ENCODE assay signal across 17 cellular contexts in genomic region chr10:88115968-88116367, GRCh38.
DNase-seq lines count a peak whose midpoint lies in the region; FAIRE-seq and TF ChIP-seq lines count a peak whose summit lies in the region.
"Had no signal": no experiment of that assay in that cellular context is flagged by ENCODE, and none has a peak within 500 bp of the region (broad histone marks: within the 10 kb centered on the region; RNA-seq: fewer than 3 reads in every experiment).

No MANE protein-coding gene starts in this region.

- H3K9me3 Mint-ChIP-seq in Calu3 (ENCODE audit: low read depth, unreplicated experiment): no peaks in the 10 kb centered on the region
- H3K9me3 Mint-ChIP-seq: stimulated activated memory B cell treated with anti-CD40 and anti-IgM and Interleukin-4, amounts not matched to agents 10 μg/mL and 1 μg/mL and 100 μg/mL, for 72 hours; T-cell; type B pancreatic cell had no signal

- BruUV-seq in Calu3 (replicated peaks; lab: Mats Ljungman, UMichigan): no TSS peak

- no peak overlapping the region for H3K27ac Mint-ChIP-seq in Calu3 (ENCODE audit: unreplicated experiment)
- H3K27ac Mint-ChIP-seq: stimulated activated memory B cell treated with anti-CD40 and anti-IgM and Interleukin-4, amounts not matched to agents 10 μg/mL and 1 μg/mL and 100 μg/mL, for 72 hours; type B pancreatic cell had no signal

- no peaks in the 10 kb centered on the region for H3K36me3 Mint-ChIP-seq in Calu3 (ENCODE audit: insufficient read depth, unreplicated experiment)
- H3K36me3 Mint-ChIP-seq: stimulated activated memory B cell treated with anti-CD40 and anti-IgM and Interleukin-4, amounts not matched to agents 10 μg/mL and 1 μg/mL and 100 μg/mL, for 72 hours; T-cell; type B pancreatic cell had no signal

- H3K27ac ChIP-seq in SJSA1 (peak overlapping the region; percentile 84), dorsolateral prefrontal cortex (no peak overlapping the region), adrenal gland (no peak overlapping the region)

- H3K36me3 ChIP-seq in SJSA1: no peaks in the 10 kb centered on the region
- H3K36me3 ChIP-seq in adrenal gland (replicated peaks in 1 of 2): no peaks in the 10 kb centered on the region

- DNase-seq in AG08396 (ENCODE audit: low spot score) (peak; percentile 17), GM12891 (ENCODE audit: insufficient read length, low spot score) (no peak), SJSA1 (ENCODE audit: low read depth in 1 of 2, low spot score in 2 of 2) (peak in 1 of 2 experiments; percentile 75), fibroblast of villous mesenchyme (ENCODE audit: low read depth) (peak; percentile 33), Calu3 (no peak), dorsolateral prefrontal cortex (no peak), adrenal gland (no peak), hippocampal formation (lab: John Stamatoyannopoulos, UW) (no peak)
- DNase-seq: activated CD4-positive, CD25-positive, alpha-beta regulatory T cell treated with anti-CD3 and anti-CD28 coated beads, Interleukin-2, amount 50 U/mL, for 72 hours; DMS53; glutamatergic neuron; kidney; NCI-H2029; T-cell had no signal

- H3K27me3 ChIP-seq in SJSA1 (replicated peaks): no peaks in the 10 kb centered on the region
- peaks cover 0 to 3% (median 0%) of the 10 kb centered on the region in 45 donors for H3K27me3 ChIP-seq in dorsolateral prefrontal cortex
- no peaks in the 10 kb centered on the region for H3K27me3 ChIP-seq in adrenal gland

- peak; percentile 26 for FAIRE-seq in GM12891 (lab: Jason Lieb, UNC)
- FAIRE-seq: kidney had no signal

- CTCF ChIA-PET in Calu3 (lab: Charles Lee): no interaction called here

- TF ChIP-seq POLR2A in GM12891 (IDR thresholded peaks at IDR 0.05; ENCODE audit: low read depth, low read length) (no peak), adrenal gland (IDR thresholded peaks at IDR 0.05) (no peak)

- TF ChIP-seq CTCF in fibroblast of villous mesenchyme (IDR thresholded peaks at IDR 0.05; ENCODE audit: insufficient read depth, low read depth, low read length) (no peak), Calu3 (IDR thresholded peaks at IDR 0.05; ENCODE audit: unreplicated experiment) (no peak), dorsolateral prefrontal cortex (IDR thresholded peaks at IDR 0.05 in 54 of 56, conservative IDR thresholded peaks at IDR 0.05 in 2 of 56; ENCODE audit: low read depth in 1 of 56, partially characterized antibody in 56 of 56) (no peak), adrenal gland (IDR thresholded peaks at IDR 0.05) (no peak)

- peaks cover 4% of the 10 kb centered on the region for H3K4me1 Mint-ChIP-seq in Calu3 (ENCODE audit: low read depth, unreplicated experiment)

- no peak overlapping the region for H3K4me3 ChIP-seq in SJSA1
- H3K4me3 ChIP-seq in fibroblast of villous mesenchyme (ENCODE audit: low read depth, low read length): no peak overlapping the region
- H3K4me3 ChIP-seq in dorsolateral prefrontal cortex: no peak overlapping the region
- H3K4me3 ChIP-seq in adrenal gland: no peak overlapping the region
- H3K4me3 ChIP-seq: skin epidermis had no signal

- intact Hi-C loops in Calu3 (cut with micrococcal nuclease; ENCODE audit: unreplicated experiment): loop anchor here (10.0 kb wide), 1 partner anchor 141 kb away; no protein-coding TSS in a partner anchor
- intact Hi-C loops in dorsolateral prefrontal cortex (cut with DNase I): no loop called here
- intact Hi-C loops in adrenal gland (cut with DNase I): loop anchor here in 1 of 2 donors (10.0 kb wide), 1 partner anchor 251 kb away; the partner anchor contains the start of genes KLLN and PTEN

- H3K9me3 ChIP-seq in SJSA1 (replicated peaks) (no peaks in the 10 kb centered on the region), adrenal gland (replicated peaks in 1 of 3) (no peaks in the 10 kb centered on the region)

- H3K4me1 ChIP-seq in SJSA1 (replicated peaks) (peaks cover 44% of the 10 kb centered on the region), adrenal gland (replicated peaks in 1 of 2) (peaks cover 0 to 3% of the 10 kb centered on the region in 2 donors)

- WGBS in adrenal gland, 4 donors: 36 to 85% (median 81%) methylated on average over 1 of the region's 1 CpG

- no peaks in the 10 kb centered on the region for H3K27me3 Mint-ChIP-seq in Calu3 (ENCODE audit: unreplicated experiment)
- H3K27me3 Mint-ChIP-seq: stimulated activated memory B cell treated with anti-CD40 and anti-IgM and Interleukin-4, amounts not matched to agents 10 μg/mL and 1 μg/mL and 100 μg/mL, for 72 hours; T-cell had no signal

- no peak overlapping the region for H3K4me3 Mint-ChIP-seq in Calu3 (ENCODE audit: low read depth, unreplicated experiment)
- H3K4me3 Mint-ChIP-seq: stimulated activated memory B cell treated with anti-CD40 and anti-IgM and Interleukin-4, amounts not matched to agents 10 μg/mL and 1 μg/mL and 100 μg/mL, for 72 hours; T-cell; type B pancreatic cell had no signal

TF ChIP-seq in GM12891, 5 proteins besides CTCF, POLR2A, EP300 and RAD21:
- no peak for TF ChIP-seq SPI1 (IDR thresholded peaks at IDR 0.05; ENCODE audit: low read depth, low read length)
- no peak for TF ChIP-seq TAF1 (IDR thresholded peaks at IDR 0.05; ENCODE audit: low read depth, low read length)
- no peak for TF ChIP-seq PAX5 (IDR thresholded peaks at IDR 0.05; ENCODE audit: insufficient read depth, low read length, severe bottlenecking)
- TF ChIP-seq POU2F2 (IDR thresholded peaks at IDR 0.05; ENCODE audit: low read depth, low read length): no peak
- TF ChIP-seq POLR2AphosphoS5 (IDR thresholded peaks at IDR 0.05; ENCODE audit: low read depth, low read length): no peak

Comparison
In these comparisons a context has a peak if more than half of its experiments do, and no peak if none do; other contexts are left out.
1. DNase-seq: peak in AG08396 (single experiment) and fibroblast of villous mesenchyme (single experiment); none in GM12891 (single experiment), Calu3 (single experiment), dorsolateral prefrontal cortex (0 of 10), adrenal gland (0 of 7) and hippocampal formation (0 of 2).